23 cellular contexts compared by ENCODE assay signal in genomic region chr13:44120814-44121505, GRCh38.
DNase-seq lines count a peak whose midpoint lies in the region; ATAC-seq, FAIRE-seq and TF ChIP-seq lines count a peak whose summit lies in the region.
"Had no signal": no experiment of that assay in that cellular context is flagged by ENCODE, and none has a peak within 500 bp of the region (broad histone marks: within the 10 kb centered on the region; RNA-seq: fewer than 3 reads in every experiment).

No MANE protein-coding gene starts in this region.

- TF ChIP-seq POLR2A in endothelial cell of umbilical vein (IDR thresholded peaks at IDR 0.05; ENCODE audit: low read depth, low read length), result no peak

- H3K4me2 ChIP-seq in endothelial cell of umbilical vein (ENCODE audit: insufficient read depth, low read length) (no peak overlapping the region), mesenchymal stem cell (ENCODE audit: low read length, poor library complexity, severe bottlenecking) (no peak overlapping the region)

- no peaks in the 10 kb centered on the region for H3K79me2 ChIP-seq in endothelial cell of umbilical vein (ENCODE audit: control insufficient read depth, insufficient read depth, low read length)

- H3K9ac ChIP-seq in endothelial cell of umbilical vein (replicated peaks; ENCODE audit: extremely low read depth, insufficient read depth, low read length), result no peak overlapping the region
- H3K9ac ChIP-seq in mesenchymal stem cell (ENCODE audit: low read length), result no peak overlapping the region
- H3K9ac ChIP-seq: BLaER1 treated with 17β-estradiol and CSF1 and Interleukin-3, amounts not matched to agents 10 nM and 100 nM; GM23248 had no signal

- dilution Hi-C loops in endothelial cell of umbilical vein (cut with MboI; ENCODE audit: extremely low pct_ligation_motif_present, low sequenced_read_pairs), result no loop called here

- H2AK5ac ChIP-seq in mesenchymal stem cell (ENCODE audit: low read length, severe bottlenecking), result no peak overlapping the region

- no peaks in the 10 kb centered on the region for H3K9me1 ChIP-seq in endothelial cell of umbilical vein (replicated peaks; ENCODE audit: control insufficient read depth, extremely low read depth, insufficient read depth, low read length)

- H2AFZ ChIP-seq in endothelial cell of umbilical vein (ENCODE audit: low read depth, low read length), result peak overlapping the region; percentile 18
- peak overlapping the region; percentile 51 for H2AFZ ChIP-seq in mesenchymal stem cell (ENCODE audit: low read depth, low read length)
- H2AFZ ChIP-seq: GM23248 had no signal

- H3K79me1 ChIP-seq in mesenchymal stem cell (replicated peaks; ENCODE audit: low read length, poor library complexity, severe bottlenecking), result no peaks in the 10 kb centered on the region

- WGBS in mesenchymal stem cell, result 90% methylated on average over 8 of the region's 8 CpGs

- H2BK12ac ChIP-seq in mesenchymal stem cell (ENCODE audit: low read length in 2 of 2), result no peak overlapping the region

- TF ChIP-seq CTCF in endothelial cell of umbilical vein (IDR thresholded peaks at IDR 0.05; ENCODE audit: extremely low read depth in 1 of 2, insufficient read depth in 1 of 2, low read depth in 1 of 2, low read length in 2 of 2), result no peak

- no peak overlapping the region for H4K91ac ChIP-seq in mesenchymal stem cell (ENCODE audit: low read length)

- H3K27ac ChIP-seq in endothelial cell of umbilical vein (ENCODE audit: insufficient read depth, low read depth, low read length) (no peak overlapping the region), mesenchymal stem cell (ENCODE audit: low read length, poor library complexity, severe bottlenecking) (no peak overlapping the region)
- H3K27ac ChIP-seq: GM23248 had no signal

- H4K8ac ChIP-seq in mesenchymal stem cell (ENCODE audit: low read length), result no peak overlapping the region

- POLR2A ChIA-PET in endothelial cell of umbilical vein (lab: Charles Lee), result no interaction called here

- DNase-seq in SK-MEL-5 (ENCODE audit: low read depth, low spot score) (peak; percentile 77), endothelial cell of umbilical vein (ENCODE audit: low read depth, low spot score) (no peak), mesenchymal stem cell (no peak), superior temporal gyrus (ENCODE audit: extremely low spot score) (peak; percentile 35), NCI-H146 treated with DMSO at 0.1 percent for 48 hours (lab: John Stamatoyannopoulos, UW; ENCODE audit: unreplicated experiment) (no peak), SHP77 treated with DMSO at 0.1 percent for 48 hours (lab: John Stamatoyannopoulos, UW) (no peak), NCI-H446 (lab: John Stamatoyannopoulos, UW) (no peak)
- DNase-seq: CD8-positive, alpha-beta memory T cell; DMS79 treated with DMSO at 0.1 percent for 48 hours; GM23248; HCEC 1CT; Karpas-422; MG63; NCI-H1092 treated with DMSO at 0.1 percent for 48 hours; NCI-H1694; NCI-H2081 treated with DMSO at 0.1 percent for 48 hours; NCI-H510A treated with DMSO at 0.1 percent for 48 hours; NCI-H82; OCI-M1; SHP77 had no signal

- H3K4me3 ChIP-seq in endothelial cell of umbilical vein (replicated peaks in 1 of 3; ENCODE audit: insufficient read depth in 1 of 3, low read depth in 1 of 3, low read length in 3 of 3), result no peak overlapping the region
- H3K4me3 ChIP-seq in mesenchymal stem cell (ENCODE audit: insufficient read depth in 1 of 2, low read depth in 1 of 2, low read length in 2 of 2), result no peak overlapping the region
- H3K4me3 ChIP-seq: BLaER1 treated with 17β-estradiol and CSF1 and Interleukin-3, amounts not matched to agents 10 nM and 100 nM; GM23248; MG63 had no signal

- intact Hi-C loops in endothelial cell of umbilical vein (cut with micrococcal nuclease), result no loop called here

- CTCF ChIA-PET in endothelial cell of umbilical vein (lab: Charles Lee), result no interaction called here

- ATAC-seq in HG03159 (IDR thresholded peaks at IDR 0.05; ENCODE audit: unreplicated experiment), result no peak

- no peaks in the 10 kb centered on the region for H4K20me1 ChIP-seq in endothelial cell of umbilical vein (replicated peaks; ENCODE audit: control insufficient read depth, extremely low read depth, insufficient read depth, low read length)
- H4K20me1 ChIP-seq: BLaER1 treated with 17β-estradiol and CSF1 and Interleukin-3, amounts not matched to agents 10 nM and 100 nM had no signal

- FAIRE-seq in endothelial cell of umbilical vein (lab: Jason Lieb, UNC), result no peak
- FAIRE-seq: HTR-8/SVneo had no signal

- in situ Hi-C loops in SK-MEL-5 (cut with HindIII; ENCODE audit: low pct_unique_long_range_greater_than_20kb, low sequenced_read_pairs), result no loop called here

- H2BK120ac ChIP-seq in mesenchymal stem cell (ENCODE audit: low read depth, low read length), result no peak overlapping the region

- no peaks in the 10 kb centered on the region for H3K27me3 ChIP-seq in endothelial cell of umbilical vein (ENCODE audit: control insufficient read depth in 2 of 2, insufficient read depth in 2 of 2, low read length in 2 of 2)
- no peaks in the 10 kb centered on the region for H3K27me3 ChIP-seq in mesenchymal stem cell (ENCODE audit: control insufficient read depth in 1 of 2, insufficient read depth in 1 of 2, low read length in 2 of 2)
- H3K27me3 ChIP-seq: BLaER1 treated with 17β-estradiol and CSF1 and Interleukin-3, amounts not matched to agents 10 nM and 100 nM; MG63 had no signal

- no peaks in the 10 kb centered on the region for H3K9me3 ChIP-seq in endothelial cell of umbilical vein (replicated peaks; ENCODE audit: control insufficient read depth, insufficient read depth, low read length)
- H3K9me3 ChIP-seq in mesenchymal stem cell (ENCODE audit: control insufficient read depth, low read length), result peaks cover 12% of the 10 kb centered on the region

- no peak overlapping the region for H2BK5ac ChIP-seq in mesenchymal stem cell (ENCODE audit: low read depth, low read length, poor library complexity, severe bottlenecking)

- H3K36me3 ChIP-seq in endothelial cell of umbilical vein (ENCODE audit: control insufficient read depth in 2 of 2, extremely low read depth in 1 of 2, insufficient read depth in 2 of 2, low read length in 2 of 2) (no peaks in the 10 kb centered on the region), mesenchymal stem cell (ENCODE audit: control insufficient read depth in 1 of 2, insufficient read depth in 2 of 2, low read depth in 1 of 2, low read length in 2 of 2) (no peaks in the 10 kb centered on the region)
- H3K36me3 ChIP-seq: MG63 had no signal

- H3K4ac ChIP-seq in mesenchymal stem cell (ENCODE audit: low read depth in 1 of 2, low read length in 2 of 2), result no peak overlapping the region

- H2BK15ac ChIP-seq in mesenchymal stem cell (ENCODE audit: low read depth, poor library complexity, severe bottlenecking), result no peak overlapping the region

- H3K23ac ChIP-seq in mesenchymal stem cell (ENCODE audit: low read length in 2 of 2), result peak overlapping the region in 1 of 2 experiments; percentile 24

- no peak overlapping the region for H3K14ac ChIP-seq in mesenchymal stem cell (ENCODE audit: low read length in 2 of 2)

- peak overlapping the region in 1 of 2 experiments; percentile 21 for H3K18ac ChIP-seq in mesenchymal stem cell (ENCODE audit: low read depth in 1 of 2, low read length in 2 of 2)

- no TSS peak for BruUV-seq in endothelial cell of umbilical vein (replicated peaks; lab: Mats Ljungman, UMichigan)

- peaks cover 10% of the 10 kb centered on the region for H3K4me1 ChIP-seq in endothelial cell of umbilical vein (ENCODE audit: control insufficient read depth, extremely low read depth, insufficient read depth, low read length)
- H3K4me1 ChIP-seq in mesenchymal stem cell (ENCODE audit: control insufficient read depth, insufficient read depth, low read depth, low read length), result peaks cover 7% of the 10 kb centered on the region

TF ChIP-seq in endothelial cell of umbilical vein, 7 proteins besides CTCF, POLR2A, EP300 and RAD21:
- no peak for TF ChIP-seq GATA2 (IDR thresholded peaks at IDR 0.05; ENCODE audit: insufficient read depth, insufficient read length, low read depth, low read length)
- no peak for TF ChIP-seq JUN (IDR thresholded peaks at IDR 0.05; ENCODE audit: borderline replicate concordance, insufficient read depth, insufficient read length, low read depth)
- TF ChIP-seq EZH2 (IDR thresholded peaks at IDR 0.05; ENCODE audit: borderline replicate concordance, low read depth, low read length, severe bottlenecking), result no peak
- TF ChIP-seq MAX (IDR thresholded peaks at IDR 0.05; ENCODE audit: insufficient read depth, insufficient read length), result no peak
- TF ChIP-seq MYC (IDR thresholded peaks at IDR 0.05; ENCODE audit: low read depth, low read length), result no peak
- TF ChIP-seq FOS (IDR thresholded peaks at IDR 0.05; ENCODE audit: borderline replicate concordance, insufficient read depth, low read length), result no peak
- no peak for TF ChIP-seq POLR2AphosphoS5 (IDR thresholded peaks at IDR 0.05; ENCODE audit: insufficient read depth, low read depth, low read length)

Comparison
In these comparisons a context has a peak if more than half of its experiments do, and no peak if none do; other contexts are left out.
1. DNase-seq: peak in SK-MEL-5 (single experiment) and superior temporal gyrus (single experiment); none in endothelial cell of umbilical vein (single experiment), mesenchymal stem cell (single experiment), NCI-H146 treated with DMSO at 0.1 percent for 48 hours (single experiment), SHP77 treated with DMSO at 0.1 percent for 48 hours (single experiment) and NCI-H446 (0 of 2).